24 cellular contexts compared by ENCODE assay signal in the genomic region with DNA sequence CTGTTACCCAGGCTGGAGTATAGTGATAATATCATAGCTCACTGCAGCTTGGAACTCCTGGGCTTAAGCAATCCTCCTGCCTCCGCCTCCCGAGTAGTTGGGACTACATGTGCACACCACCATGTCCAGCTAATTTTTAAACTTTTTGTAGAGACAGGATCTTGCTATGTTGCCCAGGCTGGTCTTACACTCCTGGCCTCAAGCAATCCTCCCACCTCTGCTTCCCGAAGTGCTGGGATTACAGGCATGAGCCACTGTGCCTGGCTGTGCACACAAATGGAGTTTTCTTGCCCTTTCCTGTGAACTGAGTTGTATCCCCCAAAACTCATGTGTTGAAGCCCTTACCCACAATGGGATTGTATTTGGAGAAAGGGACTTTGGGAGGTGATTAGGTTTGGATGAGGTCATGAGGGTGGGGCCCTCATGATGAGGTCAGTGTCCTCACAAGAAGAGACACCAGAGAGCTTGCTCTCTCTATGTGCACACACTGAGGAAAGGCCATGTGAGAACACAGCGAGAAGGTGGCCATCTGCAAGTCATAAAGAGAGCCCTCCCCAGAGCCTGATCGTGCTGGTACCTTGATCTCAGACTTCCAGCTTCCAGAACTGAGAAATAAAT.
"Had no signal": no experiment of that assay in that cellular context is flagged by ENCODE, and none has a peak within 500 bp of the region (broad histone marks: within the 10 kb centered on the region; RNA-seq: fewer than 3 reads in every experiment).

No MANE protein-coding gene starts in this region.

- FAIRE-seq: HTR-8/SVneo, RCC 7860 had no signal

- DNase-seq: Kasumi-1, MV-4-11, NCI-H1048, NCI-H1105, NCI-H1417, NCI-H1436 treated with DMSO at 0.1 percent for 48 hours, NCI-H1694, NCI-H187 treated with DMSO at 0.1 percent for 48 hours, NCI-H2029 treated with DMSO at 0.1 percent for 48 hours, NCI-H2171 treated with DMSO at 0.1 percent for 48 hours, NCI-H345, NCI-H446 treated with DMSO at 0.1 percent for 48 hours, NCI-H524, NCI-H526 treated with DMSO at 0.1 percent for 48 hours, NCI-H774, Right ventricle myocardium superior, RPMI8226, SIG-M5 had no signal

- H3K27me3 ChIP-seq: SJSA1 had no signal

- H3K4me2 ChIP-seq: KMS-11 had no signal

- H3K9me3 ChIP-seq: SJSA1 had no signal

- H3K27ac ChIP-seq: HL-60, KMS-11, SJSA1, SK-N-MC had no signal

- H3K4me1 ChIP-seq: SJSA1 had no signal

- H3K4me3 ChIP-seq: SJSA1, SK-N-MC had no signal

- H3K36me3 ChIP-seq: SJSA1 had no signal

- H3K9ac ChIP-seq: KMS-11 had no signal
